18 cellular contexts compared by ENCODE assay signal in the genomic region with DNA sequence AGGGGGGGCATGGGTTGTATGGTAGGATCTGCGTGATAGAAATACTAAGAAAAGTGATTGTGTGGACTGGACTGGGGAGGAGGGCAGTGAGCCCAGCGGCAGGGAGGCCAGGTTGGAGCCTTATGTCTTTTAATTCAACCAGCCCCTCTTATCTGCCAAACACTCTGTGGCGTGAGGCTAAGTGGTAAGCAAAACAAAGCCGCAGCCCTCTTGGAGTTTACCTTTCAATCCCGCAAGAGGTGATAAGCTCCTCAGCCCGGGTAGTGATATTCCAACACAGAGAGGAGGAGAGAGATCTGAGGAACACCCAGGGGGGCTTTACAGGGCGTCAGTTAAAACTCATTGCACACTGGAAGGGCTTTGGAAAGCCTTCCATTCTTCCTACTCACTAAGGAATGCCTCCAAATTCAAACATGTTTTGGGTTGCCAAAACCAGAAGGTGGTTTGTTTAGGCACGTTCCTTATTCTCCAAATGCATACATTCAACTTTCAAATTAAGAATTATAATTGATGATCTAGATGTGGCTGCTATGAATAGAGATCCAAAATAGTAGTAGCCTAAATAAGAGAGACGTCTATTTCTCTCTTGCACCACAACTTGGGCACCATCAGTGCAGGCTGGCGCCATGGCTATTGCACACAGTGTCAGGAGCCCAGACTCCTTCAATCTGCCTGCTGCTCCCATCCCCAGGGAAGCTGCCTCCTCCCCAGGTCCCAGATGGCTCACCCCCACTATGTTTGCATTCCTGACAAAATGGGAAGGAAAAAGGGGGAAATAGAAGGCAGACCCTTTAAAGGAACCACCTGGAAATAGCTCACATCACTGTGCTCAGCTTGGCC.
"Had no signal": no experiment of that assay in that cellular context is flagged by ENCODE, and none has a peak within 500 bp of the region (broad histone marks: within the 10 kb centered on the region; RNA-seq: fewer than 3 reads in every experiment).

No MANE protein-coding gene starts in this region.

- H3K27ac ChIP-seq: cardiac muscle cell, left lung, ovary, psoas muscle, skin epidermis, tibial nerve, uterus had no signal

- H3K4me3 ChIP-seq: cardiac muscle cell, left lung, ovary, psoas muscle, skin epidermis, tibial nerve, uterus had no signal

- H3K36me3 ChIP-seq: cardiac muscle cell, left lung, ovary, tibial nerve, uterus had no signal

- DNase-seq: activated B cell treated with CpG ODN at 0.5 μM for 24 hours; activated CD4-positive, alpha-beta memory T cell treated with anti-CD3 and anti-CD28 coated beads, Interleukin-2, amount 10 ng/mL, durations not matched to agents 7 days and 5 days; activated CD4-positive, alpha-beta T cell treated with anti-CD3 and anti-CD28 coated beads for 4 hours; activated CD8-positive, alpha-beta memory T cell treated with anti-CD3 and anti-CD28 coated beads, Interleukin-2, amount 10 ng/mL, durations not matched to agents 7 days and 5 days; dermis blood vessel endothelial cell; effector memory CD8-positive, alpha-beta T cell; head of caudate nucleus; left lung; naive B cell; ovary; psoas muscle; right cardiac atrium; stimulated activated CD4-positive, alpha-beta T cell treated with anti-CD3 and anti-CD28 coated beads, Interleukin-15, amount 100 ng/mL, for 24 hours; stimulated activated CD4-positive, alpha-beta T cell treated with anti-CD3 and anti-CD28 coated beads, Interleukin-2, amount 100 ng/mL, for 48 hours; uterus had no signal

- H3K4me1 ChIP-seq: left lung, psoas muscle, tibial nerve, uterus had no signal

- H3K9me3 ChIP-seq: left lung, ovary, psoas muscle, tibial nerve, uterus had no signal

- ATAC-seq: activated CD8-positive, alpha-beta memory T cell treated with anti-CD3 and anti-CD28 coated beads, Interleukin-2, amount 10 ng/mL, durations not matched to agents 7 days and 5 days; effector memory CD8-positive, alpha-beta T cell; left lung; psoas muscle; right cardiac atrium had no signal

- H3K27me3 ChIP-seq: ovary, tibial nerve, uterus had no signal
